In genomic region chr6:551405-551804, GRCh38 we compare ENCODE assay signal across 8 cellular contexts.
DNase-seq lines count a peak whose midpoint lies in the region; ATAC-seq, FAIRE-seq and TF ChIP-seq lines count a peak whose summit lies in the region.

No MANE protein-coding gene starts in this region.

- DNase-seq in A549 (ENCODE audit: low read depth in 1 of 2, low spot score in 1 of 2) (peak in 1 of 2 experiments; percentile 21), H9 (peak; percentile 79), iPS DF 19.7 (ENCODE audit: low read depth, low spot score) (peak; percentile 33), DMS153 treated with DMSO at 0.1 percent for 48 hours (lab: John Stamatoyannopoulos, UW; ENCODE audit: unreplicated experiment) (no peak), NCI-H2171 treated with DMSO at 0.1 percent for 48 hours (lab: John Stamatoyannopoulos, UW) (no peak), KG1 (lab: John Stamatoyannopoulos, UW) (no peak)
- DNase-seq in activated T-cell treated with anti-CD3 and anti-CD28 coated beads, Interleukin-2, amount 50 U/mL, for 24 hours: peak; percentile 61

- ATAC-seq in A549: peak; percentile 72 to 74; a peak in 4 of 6 replicates
- no peak for ATAC-seq in GM19467 (IDR thresholded peaks at IDR 0.05; ENCODE audit: unreplicated experiment)

- no peak overlapping the region for H4K91ac ChIP-seq in H9 (ENCODE audit: insufficient read length, low read depth, low read length)

- peak overlapping the region; percentile 14; the same call in 1 of the 2 replicates for H3K14ac ChIP-seq in H9 (ENCODE audit: insufficient read depth, low read length)

- H3K79me1 ChIP-seq in H9 (ENCODE audit: insufficient read depth, low read depth, low read length, poor library complexity, severe bottlenecking): no peaks in the 10 kb centered on the region

- CTCF ChIA-PET in A549 (lab: Yijun Ruan, JAX): no interaction called here

- no peak overlapping the region for H2BK120ac ChIP-seq in H9 (ENCODE audit: low read depth, low read length, poor library complexity, severe bottlenecking)

- peaks cover 18 to 22% of the 10 kb centered on the region in 2 experiments for H3K4me1 Mint-ChIP-seq in H9
- H3K4me1 Mint-ChIP-seq in activated T-cell treated with anti-CD3 and anti-CD28 coated beads, Interleukin-2, amount 50 U/mL, for 24 hours (ENCODE audit: low read depth): peaks cover 68% of the 10 kb centered on the region

- 72% methylated on average over 4 of the region's 4 CpGs for WGBS in A549 (ENCODE audit: missing lambda C conversion rate)
- WGBS in H9 (ENCODE audit: extremely low coverage, insufficient read length, low lambda C conversion rate): no CpG with 5 or more reads among the region's 4 CpGs

- H3K27me3 ChIP-seq in H9 (ENCODE audit: insufficient read depth, low read length): no peaks in the 10 kb centered on the region

- no peak overlapping the region for H2BK20ac ChIP-seq in H9 (ENCODE audit: low read depth, low read length, poor library complexity, severe bottlenecking)

- H3K23me2 ChIP-seq in H9 (ENCODE audit: insufficient read length, low read depth, low read length, poor library complexity, severe bottlenecking): no peaks in the 10 kb centered on the region

- H3K4ac ChIP-seq in H9 (ENCODE audit: low read depth, low read length): no peak overlapping the region

- H3K4me3 ChIP-seq in A549: no peak overlapping the region

- H3K79me2 ChIP-seq in H9 (ENCODE audit: insufficient read depth, low read length): no peaks in the 10 kb centered on the region

- H3K27ac ChIP-seq in A549 (no peak overlapping the region), H9 (ENCODE audit: insufficient read length, low read depth, low read length) (no peak overlapping the region)

- H3K4me1 ChIP-seq in A549 (no peaks in the 10 kb centered on the region), H9 (ENCODE audit: insufficient read depth, low read length) (peaks cover 4% of the 10 kb centered on the region; the same call in 1 of the 2 replicates)

- peak overlapping the region; percentile 6 for H3K18ac ChIP-seq in H9 (ENCODE audit: insufficient read length, low read depth, low read length)

- POLR2A ChIA-PET in A549 (lab: Yijun Ruan, JAX): no interaction called here

- peaks cover 3 to 36% (median 36%) of the 10 kb centered on the region in 3 experiments; a peak in 6 of 7 replicates for H3K36me3 Mint-ChIP-seq in H9 (ENCODE audit: insufficient read depth in 1 of 3, low read depth in 3 of 3)
- H3K36me3 Mint-ChIP-seq in activated T-cell treated with anti-CD3 and anti-CD28 coated beads, Interleukin-2, amount 50 U/mL, for 24 hours (ENCODE audit: low read depth): peaks cover 71% of the 10 kb centered on the region

- no peak overlapping the region for H2BK15ac ChIP-seq in H9 (ENCODE audit: low read depth, low read length)

- no peak overlapping the region for H3K4me3 Mint-ChIP-seq in H9
- H3K4me3 Mint-ChIP-seq in activated T-cell treated with anti-CD3 and anti-CD28 coated beads, Interleukin-2, amount 50 U/mL, for 24 hours: no peak overlapping the region

- no peak for TF ChIP-seq POLR2A in A549 (IDR thresholded peaks at IDR 0.05; ENCODE audit: low read length)

- H3K27me3 Mint-ChIP-seq in H9 (ENCODE audit: low read depth): no peaks in the 10 kb centered on the region
- H3K27me3 Mint-ChIP-seq in activated T-cell treated with anti-CD3 and anti-CD28 coated beads, Interleukin-2, amount 50 U/mL, for 24 hours: no peaks in the 10 kb centered on the region

- no peak overlapping the region for H3K4me2 ChIP-seq in A549
- no peak overlapping the region for H3K4me2 ChIP-seq in H9 (ENCODE audit: insufficient read depth, insufficient read length, low read length)

- no peak overlapping the region for H3K9ac ChIP-seq in H9 (ENCODE audit: extremely low read depth, insufficient read length, low read length)

- no peak overlapping the region for H4K5ac ChIP-seq in H9 (ENCODE audit: insufficient read length, low read depth, low read length)

- no peak overlapping the region for H2AK5ac ChIP-seq in H9 (ENCODE audit: insufficient read length, low read length)

- H3K9me3 Mint-ChIP-seq in H9: no peaks in the 10 kb centered on the region
- H3K9me3 Mint-ChIP-seq in activated T-cell treated with anti-CD3 and anti-CD28 coated beads, Interleukin-2, amount 50 U/mL, for 24 hours: no peaks in the 10 kb centered on the region

- no peaks in the 10 kb centered on the region for H4K20me1 ChIP-seq in H9 (ENCODE audit: control insufficient read depth, insufficient read depth, insufficient read length)

- TF ChIP-seq CTCF in A549 (IDR thresholded peaks at IDR 0.05) (no peak), H9 (conservative IDR thresholded peaks at IDR 0.05) (peak; percentile 30; the same call in 2 of the 3 replicates)

- FAIRE-seq in A549 (lab: Jason Lieb, UNC): no peak

- H3K27ac Mint-ChIP-seq in H9: peak overlapping the region; percentile 88 to 92 (median 89); a peak in 6 of 7 replicates
- H3K27ac Mint-ChIP-seq in activated T-cell treated with anti-CD3 and anti-CD28 coated beads, Interleukin-2, amount 50 U/mL, for 24 hours: peak overlapping the region; percentile 81

- no peak overlapping the region for H2AFZ ChIP-seq in H9 (ENCODE audit: low read length)

- H3K9me3 ChIP-seq in A549 (no peaks in the 10 kb centered on the region), H9 (ENCODE audit: control insufficient read depth, low read depth, low read length) (no peaks in the 10 kb centered on the region)

- no peak overlapping the region for H3K23ac ChIP-seq in H9 (ENCODE audit: insufficient read length, low read depth, low read length)

- H2BK5ac ChIP-seq in H9 (ENCODE audit: insufficient read length, low read length): no peak overlapping the region

- H2BK12ac ChIP-seq in H9 (ENCODE audit: insufficient read length, low read depth, low read length): no peak overlapping the region

- no peak overlapping the region for H4K8ac ChIP-seq in H9 (replicated peaks; ENCODE audit: insufficient read length, low read depth, low read length)

- no peak overlapping the region for H3K56ac ChIP-seq in H9 (ENCODE audit: insufficient read length, low read depth, low read length)

- TF ChIP-seq EP300 in A549 (IDR thresholded peaks at IDR 0.05): no peak

- peak; percentile 11 to 15; a peak in 1 of 5 replicates for TF ChIP-seq RAD21 in A549 (conservative IDR thresholded peaks at IDR 0.05 in 1 of 2, IDR thresholded peaks at IDR 0.05 in 1 of 2)

- H3T11ph ChIP-seq in H9 (ENCODE audit: low read length): no peak overlapping the region

TF ChIP-seq in A549, 52 proteins besides CTCF, POLR2A, EP300 and RAD21:
- TF ChIP-seq HDAC2 (IDR thresholded peaks at IDR 0.05) (no peak), ZFP36 (IDR thresholded peaks at IDR 0.05; ENCODE audit: borderline replicate concordance, partially characterized antibody) (no peak), CBX2 (IDR thresholded peaks at IDR 0.05; ENCODE audit: borderline replicate concordance, low read depth) (no peak), REST (IDR thresholded peaks at IDR 0.05) (no peak), PBX3 (IDR thresholded peaks at IDR 0.05) (no peak), RARB (CRISPR knock-in tag; IDR thresholded peaks at IDR 0.05) (no peak), TFCP2L1 (CRISPR knock-in tag; IDR thresholded peaks at IDR 0.05) (no peak), CBX8 (IDR thresholded peaks at IDR 0.05) (no peak), EHMT2 (IDR thresholded peaks at IDR 0.05; ENCODE audit: low read depth) (no peak), HES2 (IDR thresholded peaks at IDR 0.05) (no peak), HOXA7 (CRISPR knock-in tag; IDR thresholded peaks at IDR 0.05) (no peak), FOSB (CRISPR knock-in tag; IDR thresholded peaks at IDR 0.05) (no peak), POLR2AphosphoS2 (conservative IDR thresholded peaks at IDR 0.05; ENCODE audit: low read length) (no peak)
TF ChIP-seq in A549: peak in this region for 0.

Comparison
In these comparisons a context has a peak if more than half of its experiments do, and no peak if none do; other contexts are left out.
1. DNase-seq: peak in H9 (single experiment), activated T-cell treated with anti-CD3 and anti-CD28 coated beads, Interleukin-2, amount 50 U/mL, for 24 hours (single experiment) and iPS DF 19.7 (single experiment); none in DMS153 treated with DMSO at 0.1 percent for 48 hours (single experiment), NCI-H2171 treated with DMSO at 0.1 percent for 48 hours (single experiment) and KG1 (single experiment).